In genomic region chr12:58413794-58414193, GRCh38 we compare ENCODE assay signal across 14 cellular contexts.
A peak's percentile ranks its signal among the peaks of the same experiment; 100 is the strongest.
DNase-seq lines count a peak whose midpoint lies in the region; ATAC-seq, FAIRE-seq and TF ChIP-seq lines count a peak whose summit lies in the region.
"Had no signal": no experiment of that assay in that cellular context is flagged by ENCODE, and none has a peak within 500 bp of the region (broad histone marks: within the 10 kb centered on the region; RNA-seq: fewer than 3 reads in every experiment).

No MANE protein-coding gene starts in this region.

- H3K36me3 ChIP-seq in HCT116 (ENCODE audit: control insufficient read depth in 1 of 2, insufficient read depth in 2 of 2, low read length in 2 of 2) = no peaks in the 10 kb centered on the region
- H3K36me3 ChIP-seq in hepatocyte (replicated peaks; ENCODE audit: insufficient read depth, low read depth) = no peaks in the 10 kb centered on the region
- no peaks in the 10 kb centered on the region for H3K36me3 ChIP-seq in stomach
- H3K36me3 ChIP-seq: esophagus muscularis mucosa had no signal

- H3K27ac ChIP-seq in HCT116 (ENCODE audit: low read depth, low read length) (no peak overlapping the region), hepatocyte (peak overlapping the region; percentile 88), stomach (peak overlapping the region; percentile 30 to 76 (median 45))
- H3K27ac ChIP-seq: esophagus muscularis mucosa had no signal

- H3K4me2 ChIP-seq in HCT116 (ENCODE audit: low read length) = peak overlapping the region; percentile 10; the same call in 1 of the 2 replicates
- H3K4me2 ChIP-seq in hepatocyte = peak overlapping the region; percentile 14

- no peak for DNase-seq in HCT116 (ENCODE audit: low read depth, low spot score)
- DNase-seq in astrocyte of the spinal cord (ENCODE audit: low read depth, low spot score) = peak; percentile 75
- peak; percentile 48 for DNase-seq in hepatocyte (ENCODE audit: low spot score)
- DNase-seq in stomach = no peak
- no peak for DNase-seq in GM19239 (ENCODE audit: insufficient read length, low spot score)
- DNase-seq in GM20000 (ENCODE audit: low spot score) = no peak
- DNase-seq in stimulated activated naive CD4-positive, alpha-beta T cell treated with Interleukin-2 at 50 U/mL for 16 hours (lab: John Stamatoyannopoulos, UW) = no peak
- DNase-seq: activated effector memory CD4-positive, alpha-beta T cell treated with Interleukin-2 at 50 U/mL for 16 hours; CD4-positive, alpha-beta T cell; central memory CD4-positive, alpha-beta T cell; NCI-H1048; OCI-M1; T-helper 2 cell had no signal

- H3K9ac ChIP-seq in HCT116 (ENCODE audit: low read length) = no peak overlapping the region

- H4K20me1 ChIP-seq in HCT116 (ENCODE audit: insufficient read depth) (no peaks in the 10 kb centered on the region), hepatocyte (ENCODE audit: insufficient read depth, poor library complexity, severe bottlenecking) (no peaks in the 10 kb centered on the region)

- CTCF ChIA-PET in HCT116 (lab: Charles Lee) = no interaction called here

- no peak for TF ChIP-seq EP300 in stomach (IDR thresholded peaks at IDR 0.05)

- no peak for ATAC-seq in HCT116

- H3K4me3 ChIP-seq in HCT116 (replicated peaks in 1 of 2; ENCODE audit: low read depth in 1 of 2, low read length in 2 of 2) (no peak overlapping the region), astrocyte of the spinal cord (ENCODE audit: low read depth, low read length) (no peak overlapping the region), hepatocyte (no peak overlapping the region), stomach (no peak overlapping the region)
- H3K4me3 ChIP-seq: esophagus muscularis mucosa had no signal

- no TSS peak for BruUV-seq in HCT116 (replicated peaks; lab: Mats Ljungman, UMichigan)

- POLR2A ChIA-PET in HCT116 (lab: Charles Lee) = interaction anchor here (1.0 kb wide), 1 partner anchor 12 kb away, joined by 3 read pairs; no protein-coding TSS in a partner anchor

- TF ChIP-seq CTCF in HCT116 (IDR thresholded peaks at IDR 0.05 in 2 of 3, conservative IDR thresholded peaks at IDR 0.05 in 1 of 3; ENCODE audit: borderline replicate concordance in 1 of 3, insufficient read depth in 1 of 3, low read depth in 2 of 3, low read length in 2 of 3) = no peak
- no peak for TF ChIP-seq CTCF in astrocyte of the spinal cord (IDR thresholded peaks at IDR 0.05; ENCODE audit: low read depth, low read length)
- TF ChIP-seq CTCF in hepatocyte (IDR thresholded peaks at IDR 0.05; ENCODE audit: poor library complexity) = no peak
- no peak for TF ChIP-seq CTCF in stomach (IDR thresholded peaks at IDR 0.05)
- no peak for TF ChIP-seq CTCF in GM20000 (IDR thresholded peaks at IDR 0.05; ENCODE audit: extremely low read depth, missing control alignments)

- H3K79me2 ChIP-seq in HCT116 (ENCODE audit: insufficient read depth, low read length) (no peaks in the 10 kb centered on the region), hepatocyte (no peaks in the 10 kb centered on the region)

- 29% methylated on average over 1 of the region's 1 CpG for WGBS in hepatocyte (ENCODE audit: low lambda C conversion rate, missing lambda C conversion rate)
- 34 to 59% (median 47%) methylated on average over 1 of the region's 1 CpG for WGBS in stomach, 5 donors

- no peak for TF ChIP-seq RAD21 in HCT116 (IDR thresholded peaks at IDR 0.05; ENCODE audit: low read depth)

- intact Hi-C loops in HCT116 (cut with micrococcal nuclease) (no loop called here), stomach (cut with DNase I; ENCODE audit: low total_unique reads) (no loop called here)

- H3K9me3 ChIP-seq in HCT116 (ENCODE audit: control insufficient read depth in 1 of 2, insufficient read depth in 1 of 2, low read depth in 1 of 2, low read length in 2 of 2) (no peaks in the 10 kb centered on the region), hepatocyte (ENCODE audit: low read depth) (no peaks in the 10 kb centered on the region), stomach (no peaks in the 10 kb centered on the region)
- H3K9me3 ChIP-seq: esophagus muscularis mucosa had no signal

- no peak for TF ChIP-seq POLR2A in HCT116 (IDR thresholded peaks at IDR 0.05; ENCODE audit: borderline replicate concordance, extremely low read depth, insufficient read depth, insufficient read length)
- TF ChIP-seq POLR2A in stomach (IDR thresholded peaks at IDR 0.05) = no peak

- H2AFZ ChIP-seq in HCT116 (ENCODE audit: low read depth, low read length, poor library complexity, severe bottlenecking) (no peak overlapping the region), hepatocyte (no peak overlapping the region)

- no peak for FAIRE-seq in GM19239 (lab: Jason Lieb, UNC)

- in situ Hi-C loops in astrocyte of the spinal cord (cut with HindIII; ENCODE audit: low sequenced_read_pairs) = no loop called here

- H3K4me1 ChIP-seq in HCT116 (ENCODE audit: control insufficient read depth in 1 of 2, insufficient read depth in 2 of 2, low read length in 2 of 2) = peaks cover 0 to 9% of the 10 kb centered on the region in 2 experiments; a peak in 1 of 4 replicates
- peaks cover 37% of the 10 kb centered on the region for H3K4me1 ChIP-seq in hepatocyte (ENCODE audit: insufficient read depth)
- peaks cover 4 to 30% (median 5%) of the 10 kb centered on the region in 4 donors for H3K4me1 ChIP-seq in stomach

- no peaks in the 10 kb centered on the region for H3K9me2 ChIP-seq in HCT116 (ENCODE audit: insufficient read depth)
- H3K9me2 ChIP-seq in hepatocyte (replicated peaks; ENCODE audit: insufficient read depth) = no peaks in the 10 kb centered on the region

- H3K27me3 ChIP-seq in HCT116 (ENCODE audit: insufficient read depth, low read length) (no peaks in the 10 kb centered on the region), hepatocyte (no peaks in the 10 kb centered on the region), stomach (no peaks in the 10 kb centered on the region)
- H3K27me3 ChIP-seq: esophagus muscularis mucosa had no signal

- RAD21 ChIA-PET in HCT116 (lab: Charles Lee; ENCODE audit: low non-redundant PET in 1 of 2, low total read pairs in 2 of 2, uncharacterized antibody in 2 of 2, unreplicated experiment in 2 of 2) = no interaction called here

TF ChIP-seq in HCT116, 20 proteins besides CTCF, POLR2A, EP300 and RAD21:
- TF ChIP-seq ZFX (IDR thresholded peaks at IDR 0.05) (no peak), ZBTB33 (IDR thresholded peaks at IDR 0.05; ENCODE audit: extremely low read depth, insufficient replicate concordance, low read length) (no peak), TCF7L2 (IDR thresholded peaks at IDR 0.05; ENCODE audit: borderline replicate concordance, extremely low read depth, insufficient read depth, insufficient read length) (no peak)

Comparison
In these comparisons a context has a peak if more than half of its experiments do, and no peak if none do; other contexts are left out.
1. DNase-seq: peak in astrocyte of the spinal cord (single experiment) and hepatocyte (single experiment); none in HCT116 (single experiment), stomach (single experiment), GM19239 (single experiment), GM20000 (single experiment) and stimulated activated naive CD4-positive, alpha-beta T cell treated with Interleukin-2 at 50 U/mL for 16 hours (single experiment).